Comparison of ENCODE assay signal across 25 cellular contexts in genomic region chr16:57556941-57557541, GRCh38. TPM values are rescaled to one million over a fixed set of nuclear protein-coding genes. Genes with fewer than 3 reads are reported as not detected.
"Had no signal": no experiment of that assay in that cellular context is flagged by ENCODE, and none has a peak within 500 bp of the region (broad histone marks: within the 10 kb centered on the region; RNA-seq: fewer than 3 reads in every experiment).

No MANE protein-coding gene starts in this region.

- H3K4me1 ChIP-seq: body of pancreas, esophagus muscularis mucosa, right lobe of liver, vagina had no signal

- H3K27me3 ChIP-seq: body of pancreas, right lobe of liver, vagina had no signal

- H3K4me1 Mint-ChIP-seq: activated CD4-positive, alpha-beta T cell treated with anti-CD3 and anti-CD28 coated beads, Interleukin-2, amount 10 ng/mL, durations not matched to agents 24 days and 14 days had no signal

- H3K27ac ChIP-seq: body of pancreas, esophagus muscularis mucosa, right lobe of liver, skin epidermis, vagina had no signal

- FAIRE-seq: frontal cortex had no signal

- H3K4me3 Mint-ChIP-seq: activated CD4-positive, alpha-beta memory T cell treated with anti-CD3 and anti-CD28 coated beads, Interleukin-2, amount 10 ng/mL, durations not matched to agents 7 days and 5 days; activated CD4-positive, alpha-beta T cell treated with anti-CD3 and anti-CD28 coated beads, Interleukin-2, amount 10 ng/mL, durations not matched to agents 24 days and 14 days; activated T-cell treated with anti-CD3 and anti-CD28 coated beads, Interleukin-2, amount 50 U/mL, for 4 hours; stimulated activated naive B cell treated with anti-CD40 and anti-IgM and Interleukin-4, amounts not matched to agents 10 μg/mL and 1 μg/mL and 100 μg/mL, for 72 hours had no signal

- H3K27ac Mint-ChIP-seq: activated CD4-positive, alpha-beta memory T cell treated with anti-CD3 and anti-CD28 coated beads, Interleukin-2, amount 10 ng/mL, durations not matched to agents 7 days and 5 days; activated CD4-positive, alpha-beta T cell treated with anti-CD3 and anti-CD28 coated beads, Interleukin-2, amount 10 ng/mL, durations not matched to agents 24 days and 14 days; stimulated activated naive B cell treated with anti-CD40 and anti-IgM and Interleukin-4, amounts not matched to agents 10 μg/mL and 1 μg/mL and 100 μg/mL, for 72 hours had no signal

- H3K36me3 ChIP-seq: esophagus muscularis mucosa, right lobe of liver, vagina had no signal

- H3K27me3 Mint-ChIP-seq: activated CD4-positive, alpha-beta T cell treated with anti-CD3 and anti-CD28 coated beads, Interleukin-2, amount 10 ng/mL, durations not matched to agents 24 days and 14 days; stimulated activated naive B cell treated with anti-CD40 and anti-IgM and Interleukin-4, amounts not matched to agents 10 μg/mL and 1 μg/mL and 100 μg/mL, for 72 hours had no signal

- ATAC-seq: activated CD4-positive, CD25-positive, alpha-beta regulatory T cell treated with anti-CD3 and anti-CD28 coated beads, Interleukin-2, amount 50 U/mL, for 24 hours; activated T-cell treated with anti-CD3 and anti-CD28 coated beads, Interleukin-2, amount 50 U/mL, for 4 hours; body of pancreas; left ventricle myocardium superior; right lobe of liver; stimulated activated naive B cell treated with anti-CD40 and anti-IgM and Interleukin-4, amounts not matched to agents 10 μg/mL and 1 μg/mL and 100 μg/mL, for 72 hours had no signal

- DNase-seq: activated CD4-positive, alpha-beta memory T cell treated with anti-CD3 and anti-CD28 coated beads, Interleukin-2, amount 10 ng/mL, durations not matched to agents 7 days and 5 days; activated CD4-positive, alpha-beta T cell treated with anti-CD3 and anti-CD28 coated beads, Interleukin-2, amount 10 ng/mL, durations not matched to agents 24 days and 14 days; activated effector memory CD4-positive, alpha-beta T cell treated with Interleukin-2 at 50 U/mL for 16 hours; activated naive CD4-positive, alpha-beta T cell treated with anti-CD3 and anti-CD28 coated beads, Interleukin-2, amount 50 U/mL, for 16 hours; activated T-cell treated with anti-CD3 and anti-CD28 coated beads, Interleukin-2, amount 50 U/mL, for 4 hours; anterior cingulate cortex; body of pancreas; caudate nucleus; effector memory CD4-positive, alpha-beta T cell; glutamatergic neuron; hippocampal formation; left ventricle myocardium superior; mammary epithelial cell; midbrain; nucleus accumbens; stimulated activated CD4-positive, alpha-beta T cell treated with anti-CD3 and anti-CD28 coated beads, Interleukin-1b, Interleukin-23, amount 100 ng/mL, for 48 hours; stimulated activated naive B cell treated with anti-CD40 and anti-IgM and Interleukin-4, amounts not matched to agents 10 μg/mL and 1 μg/mL and 100 μg/mL, for 72 hours; trophoblast cell had no signal

- H3K9me3 ChIP-seq: right lobe of liver, vagina had no signal

- H3K4me3 ChIP-seq: body of pancreas, esophagus muscularis mucosa, right lobe of liver, skin epidermis, vagina had no signal

RNA-seq across cellular contexts. Expression of gene ADGRG5, which starts 14.6 kb away (rescaled TPM):
- total RNA-seq: dermis microvascular lymphatic vessel endothelial cell, left ventricle myocardium superior, mammary epithelial cell had no signal
- polyA plus RNA-seq: mammary epithelial cell had no signal
